8 cellular contexts compared by ENCODE assay signal in genomic region chr7:126803060-126803665, GRCh38.
DNase-seq lines count a peak whose midpoint lies in the region; ATAC-seq, FAIRE-seq and TF ChIP-seq lines count a peak whose summit lies in the region.

No MANE protein-coding gene starts in this region.

- H3K36me3 ChIP-seq in MG63 (no peaks in the 10 kb centered on the region), RWPE2 (ENCODE audit: low read depth) (no peaks in the 10 kb centered on the region)

- H3K27me3 ChIP-seq in MG63 (no peaks in the 10 kb centered on the region), RWPE2 (ENCODE audit: insufficient read depth, poor library complexity, severe bottlenecking) (no peaks in the 10 kb centered on the region)

- H3K9me3 ChIP-seq in MG63 (no peaks in the 10 kb centered on the region), RWPE2 (ENCODE audit: severe bottlenecking) (no peaks in the 10 kb centered on the region)

- no peaks in the 10 kb centered on the region for H3K4me1 ChIP-seq in RWPE2 (ENCODE audit: insufficient read depth, poor library complexity, severe bottlenecking)

- FAIRE-seq in GM12892 (lab: Jason Lieb, UNC) (peak; percentile 83), urothelium cell line (lab: Jason Lieb, UNC) (no peak)

- TF ChIP-seq CTCF in RWPE2 (IDR thresholded peaks at IDR 0.05; ENCODE audit: poor library complexity, severe bottlenecking) (peak; percentile 82), choroid plexus epithelial cell (conservative IDR thresholded peaks at IDR 0.05; ENCODE audit: low read depth, low read length) (peak; percentile 76)

- ATAC-seq in HG02588 (IDR thresholded peaks at IDR 0.05; ENCODE audit: unreplicated experiment) (peak; percentile 91), RWPE2 (ENCODE audit: low read depth) (peak; percentile 91)

- H3K27ac ChIP-seq in RWPE2 (ENCODE audit: poor library complexity, severe bottlenecking), result no peak overlapping the region

- DNase-seq in AG20443 (ENCODE audit: low spot score) (peak; percentile 64), GM12892 (ENCODE audit: insufficient read length) (peak; percentile 25), MG63 (peak; percentile 3), RWPE2 (ENCODE audit: low spot score) (no peak), choroid plexus epithelial cell (ENCODE audit: low read depth) (peak; percentile 88), lung microvascular endothelial cell (ENCODE audit: low read depth in 2 of 2) (peak; percentile 72 to 81), urothelium cell line (ENCODE audit: low spot score) (peak; percentile 42)

- TF ChIP-seq POLR2A in GM12892 (IDR thresholded peaks at IDR 0.05; ENCODE audit: low read depth, low read length), result no peak

- H3K4me3 ChIP-seq in MG63 (no peak overlapping the region), RWPE2 (ENCODE audit: severe bottlenecking) (no peak overlapping the region), choroid plexus epithelial cell (ENCODE audit: low read depth, low read length) (no peak overlapping the region)
